11 cellular contexts compared by ENCODE assay signal in the genomic region with DNA sequence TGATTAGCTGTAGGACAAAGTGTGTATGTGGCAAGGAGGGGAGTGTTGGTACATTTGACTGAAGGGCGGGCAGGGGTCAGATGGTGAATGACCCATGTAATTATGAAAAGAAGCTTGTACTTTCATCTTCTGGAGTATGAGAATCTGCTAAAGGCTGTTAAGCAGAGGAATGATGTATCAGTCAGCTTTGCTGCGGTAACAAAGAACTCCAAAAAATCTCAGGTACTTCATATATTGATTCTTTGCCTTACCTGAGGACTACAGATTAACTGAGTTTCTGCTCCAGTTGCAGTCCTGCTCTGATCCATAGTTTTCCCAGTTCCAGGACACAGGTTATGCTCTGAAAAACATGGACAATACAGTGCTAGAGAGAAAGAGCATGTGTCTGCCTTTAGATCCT.
"Had no signal": no experiment of that assay in that cellular context is flagged by ENCODE, and none has a peak within 500 bp of the region (broad histone marks: within the 10 kb centered on the region; RNA-seq: fewer than 3 reads in every experiment).

No MANE protein-coding gene starts in this region.

- ATAC-seq: GM23338, HCT116 had no signal

- H3K9me3 ChIP-seq: HAP-1 had no signal

- H3K4me1 ChIP-seq: HAP-1 had no signal

- FAIRE-seq: H1, H54 had no signal

- H3K4me3 ChIP-seq: GM23248, GM23338, HAP-1 had no signal

- H3K27ac ChIP-seq: GM23248 had no signal

- DNase-seq: GOT3, H7, H9, HCEC 1CT, HFFc6 had no signal

- H3K9ac ChIP-seq: GM23248 had no signal

- H2AFZ ChIP-seq: GM23248, GM23338 had no signal

- H3K36me3 ChIP-seq: HAP-1 had no signal

- H3K4me2 ChIP-seq: GM23338 had no signal
